Comparison of ENCODE assay signal across 8 cellular contexts in the genomic region with DNA sequence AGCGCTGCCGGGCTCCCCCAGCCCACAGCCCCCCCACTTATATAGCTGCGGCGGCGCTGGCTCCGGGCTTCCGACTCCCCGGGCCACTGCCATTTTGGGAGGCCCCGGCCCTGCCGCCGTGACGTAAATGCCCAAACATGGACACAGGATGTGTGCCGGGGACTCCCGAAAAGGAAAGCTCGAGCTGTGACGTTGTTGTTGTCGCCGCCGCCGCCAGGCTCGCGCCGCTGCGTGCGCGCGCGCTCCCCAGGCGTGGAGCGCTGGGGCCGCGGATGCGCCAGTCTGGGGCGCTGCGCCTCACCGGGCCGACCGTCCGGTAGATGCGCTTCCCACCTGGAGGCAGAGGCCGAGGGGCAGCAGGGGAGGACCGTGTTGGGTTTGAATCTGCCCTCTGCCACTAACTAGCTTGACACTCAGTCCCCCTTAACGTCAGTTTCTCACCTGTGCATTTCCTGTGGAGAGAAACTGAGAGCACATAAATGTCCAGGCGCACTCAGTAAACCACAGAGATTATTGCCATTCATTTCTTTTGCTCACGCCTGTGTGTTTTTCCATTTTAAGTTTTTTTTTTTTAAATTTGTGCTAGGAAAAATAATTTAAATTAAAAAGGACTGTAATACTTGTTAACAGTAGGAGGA. TPM values are rescaled to one million over a fixed set of nuclear protein-coding genes. Genes with fewer than 3 reads are reported as not detected.
A peak's percentile ranks its signal among the peaks of the same experiment; 100 is the strongest.
DNase-seq lines count a peak whose midpoint lies in the region; ATAC-seq and TF ChIP-seq lines count a peak whose summit lies in the region.

A gene (minus strand): TSS at position 15 of the 638 bp plus-strand sequence. CDS start 231 bp downstream, outside the sequence.

- no peaks in the 10 kb centered on the region for H3K9me3 ChIP-seq in CD8-positive, alpha-beta T cell (ENCODE audit: low read length)
- H3K9me3 ChIP-seq in endodermal cell (ENCODE audit: control insufficient read depth, low read length) (no peaks in the 10 kb centered on the region), muscle layer of colon (ENCODE audit: low read length) (no peaks in the 10 kb centered on the region)

- H3K4me3 ChIP-seq in CD8-positive, alpha-beta T cell (ENCODE audit: low read depth, low read length): peak within 1 kb of the TSS; percentile 73
- H3K4me3 ChIP-seq in endodermal cell (ENCODE audit: low read length): peak within 1 kb of the TSS; percentile 83
- peak within 1 kb of the TSS; percentile 27 to 41 for H3K4me3 ChIP-seq in muscle layer of colon (ENCODE audit: low read depth in 1 of 2, low read length in 2 of 2)

- no peaks in the 10 kb centered on the region for H3K36me3 ChIP-seq in CD8-positive, alpha-beta T cell (ENCODE audit: insufficient read depth, low read length)
- H3K36me3 ChIP-seq in endodermal cell (ENCODE audit: control insufficient read depth, insufficient read depth, low read length): no peaks in the 10 kb centered on the region
- H3K36me3 ChIP-seq in muscle layer of colon (ENCODE audit: insufficient read depth, low read length): no peaks in the 10 kb centered on the region

- WGBS in endodermal cell (ENCODE audit: insufficient coverage in 1 of 2, insufficient read length in 1 of 2), 2 experiments: 1 to 3% methylated on average over 27 to 45 of the region's 45 CpGs

- H3K4me1 Mint-ChIP-seq in CD8-positive, alpha-beta T cell (ENCODE audit: low read depth): peaks cover 14% of the 10 kb centered on the region
- H3K4me1 Mint-ChIP-seq in endodermal cell: no peaks in the 10 kb centered on the region

- H3K9ac ChIP-seq in endodermal cell (ENCODE audit: extremely low read depth, low read length, poor library complexity, severe bottlenecking) (no peak within 1 kb of the TSS), muscle layer of colon (ENCODE audit: low read length) (no peak within 1 kb of the TSS)

- H3K27ac Mint-ChIP-seq in CD8-positive, alpha-beta T cell: no peak within 1 kb of the TSS
- no peak within 1 kb of the TSS for H3K27ac Mint-ChIP-seq in endodermal cell

- peak; percentile 92 for ATAC-seq in CD8-positive, alpha-beta T cell
- peak; percentile 90 for ATAC-seq in GM21367 (IDR thresholded peaks at IDR 0.05; ENCODE audit: unreplicated experiment)

- DNase-seq in CD8-positive, alpha-beta T cell: peak; percentile 74 to 96 (median 82)
- DNase-seq in HPDE6-E6E7 (ENCODE audit: extremely low spot score) (peak; percentile 70), NOMO-1 (lab: John Stamatoyannopoulos, UW; ENCODE audit: unreplicated experiment in 2 of 2) (peak; percentile 48 to 61), endodermal cell (peak; percentile 95)
- peak; percentile 76 for DNase-seq in activated CD8-positive, alpha-beta memory T cell treated with anti-CD3 and anti-CD28 coated beads, Interleukin-2, amount 50 U/mL, for 24 hours (ENCODE audit: extremely low read depth)
- DNase-seq in stimulated activated CD8-positive, alpha-beta memory T cell treated with anti-CD3 and anti-CD28 coated beads, Interleukin-7, amount 100 ng/mL, for 4 hours (ENCODE audit: low read depth in 2 of 2): peak; percentile 85 to 86

- CTCF ChIA-PET in CD8-positive, alpha-beta T cell (lab: Charles Lee): interaction anchor here (0.6 to 0.9 kb wide), 2 partner anchors 81 to 535 kb away, joined by 3 read pairs; a partner anchor contains a TSS

- H3K27me3 Mint-ChIP-seq in CD8-positive, alpha-beta T cell (ENCODE audit: low read depth): peaks cover 62% of the 10 kb centered on the region
- peaks cover 93% of the 10 kb centered on the region for H3K27me3 Mint-ChIP-seq in endodermal cell (ENCODE audit: insufficient read depth)

- POLR2A ChIA-PET in CD8-positive, alpha-beta T cell (lab: Charles Lee): interaction anchor here (0.7 to 1.6 kb wide), 4 partner anchors 60 to 235 kb away, joined by 3 to 7 read pairs (median 4); a partner anchor contains a TSS

- H3K9me3 Mint-ChIP-seq in CD8-positive, alpha-beta T cell: no peaks in the 10 kb centered on the region
- H3K9me3 Mint-ChIP-seq in endodermal cell: no peaks in the 10 kb centered on the region

- TF ChIP-seq CTCF in CD8-positive, alpha-beta T cell (IDR thresholded peaks at IDR 0.05): no peak
- peak; percentile 24 for TF ChIP-seq CTCF in endodermal cell (conservative IDR thresholded peaks at IDR 0.05)

- intact Hi-C loops in CD8-positive, alpha-beta T cell (cut with DNase I, micrococcal nuclease): loop anchor here (1.0 to 10.0 kb wide), 10 partner anchors 9 to 1664 kb away; a partner anchor contains a TSS

- H3K36me3 Mint-ChIP-seq in CD8-positive, alpha-beta T cell: no peaks in the 10 kb centered on the region
- H3K36me3 Mint-ChIP-seq in endodermal cell (ENCODE audit: low read depth): no peaks in the 10 kb centered on the region

- peak within 1 kb of the TSS; percentile 78 for H3K4me3 Mint-ChIP-seq in CD8-positive, alpha-beta T cell
- H3K4me3 Mint-ChIP-seq in endodermal cell: peak within 1 kb of the TSS; percentile 52

- peaks cover 26% of the 10 kb centered on the region for H3K4me1 ChIP-seq in CD8-positive, alpha-beta T cell (ENCODE audit: insufficient read depth, low read length)
- peaks cover 4% of the 10 kb centered on the region for H3K4me1 ChIP-seq in endodermal cell (ENCODE audit: control insufficient read depth, insufficient read depth, low read length)
- H3K4me1 ChIP-seq in muscle layer of colon (ENCODE audit: insufficient read depth, low read length): peaks cover 3% of the 10 kb centered on the region

- no peak within 1 kb of the TSS for H3K27ac ChIP-seq in CD8-positive, alpha-beta T cell (ENCODE audit: low read depth, low read length)
- H3K27ac ChIP-seq in endodermal cell (ENCODE audit: low read depth, low read length) (no peak within 1 kb of the TSS), muscle layer of colon (ENCODE audit: low read depth, low read length) (no peak within 1 kb of the TSS)

- peaks cover 35% of the 10 kb centered on the region for H3K27me3 ChIP-seq in CD8-positive, alpha-beta T cell (ENCODE audit: insufficient read depth, low read length)
- peaks cover 99% of the 10 kb centered on the region for H3K27me3 ChIP-seq in endodermal cell (ENCODE audit: control insufficient read depth, insufficient read depth, low read length, poor library complexity, severe bottlenecking)
- H3K27me3 ChIP-seq in muscle layer of colon (ENCODE audit: control insufficient read depth in 1 of 2, insufficient read depth in 2 of 2, low read length in 2 of 2): peaks cover 33 to 70% of the 10 kb centered on the region in 2 donors

RNA-seq across cellular contexts. Expression of the gene that starts here (rescaled TPM):
- under 1 TPM; 0.14 to 0.22 TPM for total RNA-seq in CD8-positive, alpha-beta T cell
- under 1 TPM in 1 of 2 donors, not detected in 1; 0.15 TPM for total RNA-seq in endodermal cell
- polyA plus RNA-seq in endodermal cell (2013, experiment 1 of 2): not detected
- polyA plus RNA-seq in endodermal cell (2013, experiment 2 of 2): not detected

Comparison
In these comparisons a context has a peak if more than half of its experiments do, and no peak if none do; other contexts are left out.
1. Peak in DNase-seq, ATAC-seq and H3K4me3 ChIP-seq in CD8-positive, alpha-beta T cell; RNA of the gene not detected or under 1 TPM.
2. Peak in DNase-seq and H3K4me3 ChIP-seq in endodermal cell; RNA of the gene not detected or under 1 TPM.